In genomic region chr21:38691626-38692025, GRCh38 we compare ENCODE assay signal across 21 cellular contexts.
"Had no signal": no experiment of that assay in that cellular context is flagged by ENCODE, and none has a peak within 500 bp of the region (broad histone marks: within the 10 kb centered on the region; RNA-seq: fewer than 3 reads in every experiment).

No MANE protein-coding gene starts in this region.

- H3K4me3 ChIP-seq: colonic mucosa, dorsolateral prefrontal cortex, psoas muscle, skin epidermis, thyroid gland, upper lobe of left lung, uterus had no signal

- H3K36me3 ChIP-seq: colonic mucosa, thyroid gland, upper lobe of left lung, uterus had no signal

- H3K9ac ChIP-seq: parathyroid adenoma had no signal

- ATAC-seq: esophagus mucosa, foreskin keratinocyte, psoas muscle, sciatic nerve had no signal

- FAIRE-seq: islet of Langerhans had no signal

- H3K4me1 ChIP-seq: colonic mucosa, foreskin keratinocyte, parathyroid adenoma, psoas muscle, thyroid gland, uterus had no signal

- DNase-seq: cerebellar nuclear complex; colonic mucosa; dorsolateral prefrontal cortex; effector CD8-positive, alpha-beta T cell; foreskin keratinocyte; hypothalamus; kidney glomerular epithelial cell; mesendoderm; naive B cell; occipital lobe; psoas muscle; stimulated activated CD4-positive, alpha-beta T cell treated with anti-CD3 and anti-CD28 coated beads, Interleukin-2, amount 100 ng/mL, for 48 hours; stimulated activated naive CD4-positive, alpha-beta T cell treated with Interleukin-2 at 50 U/mL for 16 hours; thyroid gland; upper lobe of left lung; uterus had no signal

- H3K27me3 ChIP-seq: colonic mucosa, thyroid gland, upper lobe of left lung had no signal

- H3K27ac ChIP-seq: colonic mucosa, dorsolateral prefrontal cortex, foreskin keratinocyte, parathyroid adenoma, psoas muscle, skin epidermis, thyroid gland, upper lobe of left lung, uterus had no signal

- H3K9me3 ChIP-seq: colonic mucosa, psoas muscle, thyroid gland, upper lobe of left lung, uterus had no signal

- H2AFZ ChIP-seq: parathyroid adenoma had no signal

- H3K79me2 ChIP-seq: parathyroid adenoma had no signal
